Comparison of ENCODE assay signal across 37 cellular contexts in genomic region chr12:24649209-24649608, GRCh38.
"Had no signal": no experiment of that assay in that cellular context is flagged by ENCODE, and none has a peak within 500 bp of the region (broad histone marks: within the 10 kb centered on the region; RNA-seq: fewer than 3 reads in every experiment).

No MANE protein-coding gene starts in this region.

- H3K27me3 Mint-ChIP-seq: activated B cell treated with CpG ODN at 0.5 μM for 24 hours; activated CD4-positive, alpha-beta memory T cell treated with anti-CD3 and anti-CD28 coated beads for 36 hours; activated CD8-positive, alpha-beta T cell treated with anti-CD3 and anti-CD28 coated beads for 36 hours; activated naive CD8-positive, alpha-beta T cell treated with anti-CD3 and anti-CD28 coated beads for 36 hours; activated T-helper 17 cell treated with anti-CD3 and anti-CD28 coated beads, Interleukin-2, amount 50 U/mL, for 72 hours had no signal

- H3K4me3 ChIP-seq: adrenal gland, body of pancreas, breast epithelium, cardiac muscle cell had no signal

- H3K9me3 ChIP-seq: adrenal gland, body of pancreas, breast epithelium had no signal

- H3K9me3 Mint-ChIP-seq: activated T-helper 1 cell treated with anti-CD3 and anti-CD28 coated beads, Interleukin-12 subunit alpha, Interleukin-12 subunit beta, Interleukin-2, Interleukin-4 antibody, amounts not matched to agents 30 ng/mL and 10 ng/mL and 1 ng/mL, durations not matched to agents 14 hours and 24 hours and 36 hours; T-helper 1 cell treated with Interleukin-12 subunit alpha and Interleukin-12 subunit beta and Interleukin-4 antibody, amounts not matched to agents 30 μg/mL and 1 μg/mL, for 36 hours; T-helper 2 cell treated with Interferon-gamma antibody and Interleukin-4, amounts not matched to agents 5 μg/mL and 100 μg/mL, for 36 hours had no signal

- H3K36me3 ChIP-seq: adrenal gland, brain microvascular endothelial cell, breast epithelium, cardiac muscle cell had no signal

- H3K4me1 ChIP-seq: adrenal gland, body of pancreas, breast epithelium had no signal

- H3K4me1 Mint-ChIP-seq: activated CD4-positive, alpha-beta T cell treated with anti-CD3 and anti-CD28 coated beads, Interleukin-2, amount 10 ng/mL, durations not matched to agents 24 days and 14 days; activated naive CD8-positive, alpha-beta T cell treated with anti-CD3 and anti-CD28 coated beads for 36 hours; activated T-helper 17 cell treated with anti-CD3 and anti-CD28 coated beads, Interleukin-2, amount 50 U/mL, for 72 hours had no signal

- H3K4me3 Mint-ChIP-seq: activated B cell treated with CpG ODN at 0.5 μM for 24 hours; activated CD4-positive, alpha-beta memory T cell treated with anti-CD3 and anti-CD28 coated beads for 36 hours; activated CD4-positive, alpha-beta T cell treated with anti-CD3 and anti-CD28 coated beads, Interleukin-2, amount 10 ng/mL, durations not matched to agents 24 days and 14 days; activated CD8-positive, alpha-beta T cell treated with anti-CD3 and anti-CD28 coated beads for 36 hours; activated naive CD4-positive, alpha-beta T cell treated with anti-CD3 and anti-CD28 coated beads for 36 hours; activated naive CD8-positive, alpha-beta T cell treated with anti-CD3 and anti-CD28 coated beads for 36 hours; activated T-cell treated with anti-CD3 and anti-CD28 coated beads, Interleukin-2, amount 50 U/mL, for 4 hours; activated T-cell treated with anti-CD3 and anti-CD28 coated beads, Interleukin-2, amount 50 U/mL, for 72 hours; activated T-helper 1 cell treated with anti-CD3 and anti-CD28 coated beads, Interleukin-12 subunit alpha, Interleukin-12 subunit beta, Interleukin-2, Interleukin-4 antibody, amounts not matched to agents 30 ng/mL and 10 ng/mL and 1 ng/mL, durations not matched to agents 14 hours and 24 hours and 36 hours; activated T-helper 17 cell treated with anti-CD3 and anti-CD28 coated beads, Interleukin-2, amount 50 U/mL, for 72 hours; T-helper 1 cell treated with Interleukin-12 subunit alpha and Interleukin-12 subunit beta and Interleukin-4 antibody, amounts not matched to agents 30 μg/mL and 1 μg/mL, for 36 hours; T-helper 2 cell treated with Interferon-gamma antibody and Interleukin-4, amounts not matched to agents 5 μg/mL and 100 μg/mL, for 36 hours had no signal

- H3K36me3 Mint-ChIP-seq: activated CD4-positive, alpha-beta memory T cell treated with anti-CD3 and anti-CD28 coated beads for 36 hours; activated naive CD4-positive, alpha-beta T cell treated with anti-CD3 and anti-CD28 coated beads, Interleukin-2, amount 50 U/mL, for 72 hours; activated naive CD8-positive, alpha-beta T cell treated with anti-CD3 and anti-CD28 coated beads for 36 hours had no signal

- H3K27me3 ChIP-seq: adrenal gland, body of pancreas, brain microvascular endothelial cell, breast epithelium, cardiac muscle cell had no signal

- DNase-seq: activated B cell treated with CpG ODN at 0.5 μM for 24 hours; activated CD4-positive, alpha-beta memory T cell treated with anti-CD3 and anti-CD28 coated beads for 36 hours; activated CD4-positive, alpha-beta T cell treated with anti-CD3 and anti-CD28 coated beads for 4 hours; activated CD4-positive, alpha-beta T cell treated with anti-CD3 and anti-CD28 coated beads, Interleukin-2, amount 10 ng/mL, durations not matched to agents 24 days and 14 days; activated CD4-positive, alpha-beta T cell treated with anti-CD3 and anti-CD28 coated beads, Interleukin-2, amount 50 U/mL, for 1 hour; activated CD4-positive, alpha-beta T cell treated with anti-CD3 and anti-CD28 coated beads, Interleukin-2, amount 50 U/mL, for 4 hours; activated CD4-positive, CD25-positive, alpha-beta regulatory T cell treated with anti-CD3 and anti-CD28 coated beads, Interleukin-2, amount 50 U/mL, for 72 hours; activated CD8-positive, alpha-beta memory T cell treated with anti-CD3 and anti-CD28 coated beads, Interleukin-2, amount 50 U/mL, for 4 hours; activated CD8-positive, alpha-beta T cell treated with anti-CD3 and anti-CD28 coated beads for 36 hours; activated effector memory CD4-positive, alpha-beta T cell treated with anti-CD3 and anti-CD28 coated beads, Interleukin-2, amount 50 U/mL, for 16 hours; activated gamma-delta T cell treated with Interleukin-2 at 50 U/mL for 16 hours; activated naive CD4-positive, alpha-beta T cell; activated naive CD4-positive, alpha-beta T cell treated with anti-CD3 and anti-CD28 coated beads for 36 hours; activated naive CD4-positive, alpha-beta T cell treated with anti-CD3 and anti-CD28 coated beads, Interleukin-2, amount 50 U/mL, for 16 hours; activated naive CD8-positive, alpha-beta T cell treated with anti-CD3 and anti-CD28 coated beads for 36 hours; activated T-cell treated with anti-CD3 and anti-CD28 coated beads for 4 hours; activated T-cell treated with anti-CD3 and anti-CD28 coated beads, Interleukin-2, amount 50 U/mL, for 1 hour; activated T-cell treated with anti-CD3 and anti-CD28 coated beads, Interleukin-2, amount 50 U/mL, for 4 hours; activated T-cell treated with anti-CD3 and anti-CD28 coated beads, Interleukin-2, amount 50 U/mL, for 72 hours; adrenal gland; amniotic stem cell; aorta; body of pancreas; brain microvascular endothelial cell; caudate nucleus; T-helper 2 cell; T-helper 9 cell had no signal

- FAIRE-seq: astrocyte, colon, TTC549 had no signal

- H3K27ac Mint-ChIP-seq: activated B cell treated with CpG ODN at 0.5 μM for 24 hours; activated CD4-positive, alpha-beta memory T cell treated with anti-CD3 and anti-CD28 coated beads for 36 hours; activated CD4-positive, alpha-beta T cell treated with anti-CD3 and anti-CD28 coated beads, Interleukin-2, amount 10 ng/mL, durations not matched to agents 24 days and 14 days; activated CD8-positive, alpha-beta T cell treated with anti-CD3 and anti-CD28 coated beads for 36 hours; activated naive CD4-positive, alpha-beta T cell treated with anti-CD3 and anti-CD28 coated beads for 36 hours; activated naive CD4-positive, alpha-beta T cell treated with anti-CD3 and anti-CD28 coated beads, Interleukin-2, amount 50 U/mL, for 72 hours; activated naive CD8-positive, alpha-beta T cell treated with anti-CD3 and anti-CD28 coated beads for 36 hours; activated T-cell treated with anti-CD3 and anti-CD28 coated beads, Interleukin-2, amount 50 U/mL, for 72 hours; activated T-helper 1 cell treated with anti-CD3 and anti-CD28 coated beads, Interleukin-12 subunit alpha, Interleukin-12 subunit beta, Interleukin-2, Interleukin-4 antibody, amounts not matched to agents 30 ng/mL and 10 ng/mL and 1 ng/mL, durations not matched to agents 14 hours and 24 hours and 36 hours; activated T-helper 17 cell treated with anti-CD3 and anti-CD28 coated beads, Interleukin-2, amount 50 U/mL, for 72 hours; T-helper 1 cell treated with Interleukin-12 subunit alpha and Interleukin-12 subunit beta and Interleukin-4 antibody, amounts not matched to agents 30 μg/mL and 1 μg/mL, for 36 hours; T-helper 2 cell treated with Interferon-gamma antibody and Interleukin-4, amounts not matched to agents 5 μg/mL and 100 μg/mL, for 36 hours had no signal
